ENCODE assay signal across 22 cellular contexts in genomic region chr1:199302554-199302953, GRCh38.
A peak's percentile ranks its signal among the peaks of the same experiment; 100 is the strongest.
DNase-seq lines count a peak whose midpoint lies in the region; ATAC-seq and TF ChIP-seq lines count a peak whose summit lies in the region.
"Had no signal": no experiment of that assay in that cellular context is flagged by ENCODE, and none has a peak within 500 bp of the region (broad histone marks: within the 10 kb centered on the region; RNA-seq: fewer than 3 reads in every experiment).

No MANE protein-coding gene starts in this region.

- H3K36me3 ChIP-seq in adipocyte (ENCODE audit: control insufficient read depth, insufficient read depth, low read length, severe bottlenecking), result no peaks in the 10 kb centered on the region
- H3K36me3 ChIP-seq: left ventricle myocardium inferior, SJSA1, suprapubic skin had no signal

- no peaks in the 10 kb centered on the region for H3K27me3 ChIP-seq in adipocyte (replicated peaks; ENCODE audit: control insufficient read depth, insufficient read depth, low read length)
- H3K27me3 ChIP-seq: SJSA1, suprapubic skin had no signal

- no peaks in the 10 kb centered on the region for H3K9me3 ChIP-seq in adipocyte (ENCODE audit: control insufficient read depth, low read length)
- H3K9me3 ChIP-seq: left ventricle myocardium inferior, SJSA1, suprapubic skin had no signal

- H3K4me1 ChIP-seq in adipocyte (ENCODE audit: control insufficient read depth, insufficient read depth, low read length), result peaks cover 7% of the 10 kb centered on the region
- H3K4me1 ChIP-seq: left ventricle myocardium inferior, suprapubic skin had no signal

- H3K9ac ChIP-seq in adipocyte (ENCODE audit: low read length), result no peak overlapping the region

- H3K4me3 ChIP-seq in adipocyte (ENCODE audit: low read length) (no peak overlapping the region), fibroblast of villous mesenchyme (ENCODE audit: low read depth, low read length) (no peak overlapping the region)
- H3K4me3 ChIP-seq: left ventricle myocardium inferior, SJSA1, suprapubic skin had no signal

- DNase-seq in A172 (ENCODE audit: low spot score), result peak; percentile 51
- DNase-seq in HT1080 (ENCODE audit: low read depth), result peak; percentile 72
- DNase-seq in adipocyte (ENCODE audit: low read depth), result peak; percentile 21
- peak; percentile 31 for DNase-seq in fibroblast of villous mesenchyme (ENCODE audit: low read depth)
- DNase-seq in HUDEP-2 (lab: John Stamatoyannopoulos, UW; ENCODE audit: unreplicated experiment in 76 of 76), result no peak
- no peak for DNase-seq in cerebellar cortex (ENCODE audit: low spot score)
- DNase-seq: activated CD4-positive, alpha-beta T cell treated with anti-CD3 and anti-CD28 coated beads, Interleukin-2, amount 10 ng/mL, durations not matched to agents 24 days and 14 days; activated naive CD4-positive, alpha-beta T cell treated with Interleukin-2 at 50 U/mL for 16 hours; caudate nucleus; CD4-positive, CD25-positive, alpha-beta regulatory T cell; DMS53; effector memory CD8-positive, alpha-beta T cell; foreskin melanocyte; left ventricle myocardium inferior; NCI-H2081; NCI-H510A; stimulated activated CD4-positive, alpha-beta T cell treated with anti-CD3 and anti-CD28 coated beads, Interleukin-2, amount 100 ng/mL, for 48 hours; T1000 had no signal

- TF ChIP-seq CTCF in fibroblast of villous mesenchyme (IDR thresholded peaks at IDR 0.05; ENCODE audit: insufficient read depth, low read depth, low read length), result no peak

- ATAC-seq in GM19452 (IDR thresholded peaks at IDR 0.05; ENCODE audit: unreplicated experiment) (no peak), GM19397 (IDR thresholded peaks at IDR 0.05; ENCODE audit: unreplicated experiment) (no peak)
- ATAC-seq: effector memory CD8-positive, alpha-beta T cell had no signal

Comparison
In these comparisons a context has a peak if more than half of its experiments do, and no peak if none do; other contexts are left out.
1. DNase-seq: peak in A172 (single experiment), HT1080 (single experiment), adipocyte (single experiment) and fibroblast of villous mesenchyme (single experiment); none in HUDEP-2 (0 of 76) and cerebellar cortex (single experiment).